ENCODE assay signal across 31 cellular contexts in the genomic region with DNA sequence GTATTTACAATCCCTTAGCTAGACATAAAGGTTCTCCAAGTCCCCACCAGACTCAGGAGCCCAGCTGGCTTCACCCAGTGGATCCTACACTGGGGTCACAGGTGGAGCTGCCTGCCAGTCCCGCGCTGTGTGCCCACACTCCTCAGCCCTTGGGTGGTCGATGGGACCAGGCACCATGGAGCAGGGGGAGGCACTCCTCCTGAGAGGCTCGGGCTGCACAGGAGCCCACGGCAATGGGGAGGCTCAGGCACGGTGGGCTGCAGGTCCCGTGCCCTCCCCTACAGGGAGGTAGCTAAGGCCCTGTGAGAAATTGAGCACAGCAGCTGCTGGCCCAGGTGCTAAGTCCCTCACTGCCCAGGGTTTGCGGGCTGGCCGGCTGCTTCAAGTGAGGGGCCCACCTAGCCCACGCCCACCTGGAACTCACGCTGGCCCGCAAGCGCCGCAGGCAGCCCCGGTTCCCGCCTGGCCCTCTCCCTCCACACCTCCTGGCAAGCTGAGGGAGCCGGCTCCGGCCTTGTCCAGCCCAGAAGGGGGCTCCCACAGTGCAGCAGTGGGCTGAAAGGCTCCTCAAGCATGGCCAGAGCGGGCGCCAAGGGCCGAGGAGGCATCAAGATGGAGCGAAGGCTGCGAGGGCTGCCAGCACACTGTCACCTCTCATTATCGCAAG.
"Had no signal": no experiment of that assay in that cellular context is flagged by ENCODE, and none has a peak within 500 bp of the region (broad histone marks: within the 10 kb centered on the region; RNA-seq: fewer than 3 reads in every experiment).

No MANE protein-coding gene starts in this region.

- ATAC-seq: activated CD4-positive, alpha-beta T cell treated with anti-CD3 and anti-CD28 coated beads for 36 hours; activated CD8-positive, alpha-beta memory T cell treated with anti-CD3 and anti-CD28 coated beads, Interleukin-2, amount 10 ng/mL, durations not matched to agents 7 days and 5 days; activated CD8-positive, alpha-beta T cell treated with anti-CD3 and anti-CD28 coated beads, Interleukin-2, amount 10 ng/mL, durations not matched to agents 7 days and 5 days; activated naive CD8-positive, alpha-beta T cell treated with anti-CD3 and anti-CD28 coated beads, Interleukin-2, amount 50 U/mL, for 24 hours; body of pancreas; gastroesophageal sphincter; T-helper 17 cell had no signal

- H3K9me3 ChIP-seq: body of pancreas, colonic mucosa had no signal

- DNase-seq: activated CD4-positive, alpha-beta memory T cell treated with anti-CD3 and anti-CD28 coated beads for 36 hours; activated CD4-positive, alpha-beta T cell treated with anti-CD3 and anti-CD28 coated beads for 36 hours; activated CD4-positive, alpha-beta T cell treated with anti-CD3 and anti-CD28 coated beads, Interleukin-2, amount 10 ng/mL, durations not matched to agents 24 days and 14 days; activated CD4-positive, CD25-positive, alpha-beta regulatory T cell; activated CD4-positive, CD25-positive, alpha-beta regulatory T cell treated with anti-CD3 and anti-CD28 coated beads, Interleukin-2, amount 50 U/mL, for 72 hours; activated CD8-positive, alpha-beta memory T cell treated with anti-CD3 and anti-CD28 coated beads, Interleukin-2, amount 10 ng/mL, durations not matched to agents 7 days and 5 days; activated CD8-positive, alpha-beta memory T cell treated with anti-CD3 and anti-CD28 coated beads, Interleukin-2, amount 50 U/mL, for 4 hours; activated CD8-positive, alpha-beta T cell treated with anti-CD3 and anti-CD28 coated beads, Interleukin-2, amount 10 ng/mL, durations not matched to agents 7 days and 5 days; activated effector memory CD4-positive, alpha-beta T cell treated with anti-CD3 and anti-CD28 coated beads, Interleukin-2, amount 50 U/mL, for 16 hours; activated naive CD4-positive, alpha-beta T cell; activated naive CD8-positive, alpha-beta T cell treated with anti-CD3 and anti-CD28 coated beads for 36 hours; activated naive CD8-positive, alpha-beta T cell treated with anti-CD3 and anti-CD28 coated beads, Interleukin-2, amount 50 U/mL, for 24 hours; activated T-cell treated with anti-CD3 and anti-CD28 coated beads, Interleukin-2, amount 50 U/mL, for 1 hour; activated T-cell treated with anti-CD3 and anti-CD28 coated beads, Interleukin-2, amount 50 U/mL, for 48 hours; adrenal gland; amygdala; body of pancreas; caudate nucleus; colonic mucosa; effector CD8-positive, alpha-beta T cell; esophagus squamous epithelium; foreskin melanocyte; T-helper 1 cell; T-helper 17 cell; T1000 had no signal

- H3K4me3 ChIP-seq: adrenal gland, body of pancreas, colonic mucosa, esophagus squamous epithelium, gastroesophageal sphincter had no signal

- H3K4me1 Mint-ChIP-seq: activated CD4-positive, alpha-beta T cell treated with anti-CD3 and anti-CD28 coated beads for 36 hours; activated CD4-positive, alpha-beta T cell treated with anti-CD3 and anti-CD28 coated beads, Interleukin-2, amount 10 ng/mL, durations not matched to agents 24 days and 14 days; activated CD8-positive, alpha-beta memory T cell treated with anti-CD3 and anti-CD28 coated beads, Interleukin-2, amount 10 ng/mL, durations not matched to agents 7 days and 5 days; activated naive CD4-positive, alpha-beta T cell treated with anti-CD3 and anti-CD28 coated beads, Interleukin-2, amount 50 U/mL, for 24 hours; activated naive CD8-positive, alpha-beta T cell treated with anti-CD3 and anti-CD28 coated beads for 36 hours; activated naive CD8-positive, alpha-beta T cell treated with anti-CD3 and anti-CD28 coated beads, Interleukin-2, amount 50 U/mL, for 24 hours; T-helper 17 cell had no signal

- H3K36me3 Mint-ChIP-seq: activated CD4-positive, alpha-beta memory T cell treated with anti-CD3 and anti-CD28 coated beads for 36 hours; activated CD8-positive, alpha-beta memory T cell treated with anti-CD3 and anti-CD28 coated beads, Interleukin-2, amount 10 ng/mL, durations not matched to agents 7 days and 5 days; activated naive CD4-positive, alpha-beta T cell treated with anti-CD3 and anti-CD28 coated beads, Interleukin-2, amount 50 U/mL, for 24 hours had no signal

- H3K4me3 Mint-ChIP-seq: activated CD4-positive, alpha-beta memory T cell treated with anti-CD3 and anti-CD28 coated beads for 36 hours; activated CD4-positive, alpha-beta T cell treated with anti-CD3 and anti-CD28 coated beads for 36 hours; activated CD4-positive, alpha-beta T cell treated with anti-CD3 and anti-CD28 coated beads, Interleukin-2, amount 10 ng/mL, durations not matched to agents 24 days and 14 days; activated CD8-positive, alpha-beta memory T cell treated with anti-CD3 and anti-CD28 coated beads, Interleukin-2, amount 10 ng/mL, durations not matched to agents 7 days and 5 days; activated CD8-positive, alpha-beta T cell treated with anti-CD3 and anti-CD28 coated beads, Interleukin-2, amount 10 ng/mL, durations not matched to agents 7 days and 5 days; activated naive CD4-positive, alpha-beta T cell treated with anti-CD3 and anti-CD28 coated beads, Interleukin-2, amount 50 U/mL, for 24 hours; activated naive CD8-positive, alpha-beta T cell treated with anti-CD3 and anti-CD28 coated beads for 36 hours; activated naive CD8-positive, alpha-beta T cell treated with anti-CD3 and anti-CD28 coated beads, Interleukin-2, amount 50 U/mL, for 24 hours; activated T-helper 1 cell treated with anti-CD3 and anti-CD28 coated beads, Interleukin-12 subunit alpha, Interleukin-12 subunit beta, Interleukin-2, Interleukin-4 antibody, amounts not matched to agents 30 ng/mL and 10 ng/mL and 1 ng/mL, durations not matched to agents 14 hours and 24 hours and 36 hours; T-helper 17 cell; T-helper 2 cell treated with Interferon-gamma antibody and Interleukin-4, amounts not matched to agents 5 μg/mL and 100 μg/mL, for 36 hours had no signal

- H3K27me3 Mint-ChIP-seq: activated CD4-positive, alpha-beta T cell treated with anti-CD3 and anti-CD28 coated beads, Interleukin-2, amount 10 ng/mL, durations not matched to agents 24 days and 14 days; activated naive CD4-positive, alpha-beta T cell treated with anti-CD3 and anti-CD28 coated beads, Interleukin-2, amount 50 U/mL, for 24 hours; activated naive CD8-positive, alpha-beta T cell treated with anti-CD3 and anti-CD28 coated beads for 36 hours; activated naive CD8-positive, alpha-beta T cell treated with anti-CD3 and anti-CD28 coated beads, Interleukin-2, amount 50 U/mL, for 24 hours; T-helper 17 cell had no signal

- H3K27ac Mint-ChIP-seq: activated CD4-positive, alpha-beta memory T cell treated with anti-CD3 and anti-CD28 coated beads for 36 hours; activated CD4-positive, alpha-beta T cell treated with anti-CD3 and anti-CD28 coated beads for 36 hours; activated CD4-positive, alpha-beta T cell treated with anti-CD3 and anti-CD28 coated beads, Interleukin-2, amount 10 ng/mL, durations not matched to agents 24 days and 14 days; activated CD8-positive, alpha-beta memory T cell treated with anti-CD3 and anti-CD28 coated beads, Interleukin-2, amount 10 ng/mL, durations not matched to agents 7 days and 5 days; activated CD8-positive, alpha-beta T cell treated with anti-CD3 and anti-CD28 coated beads, Interleukin-2, amount 10 ng/mL, durations not matched to agents 7 days and 5 days; activated naive CD4-positive, alpha-beta T cell treated with anti-CD3 and anti-CD28 coated beads, Interleukin-2, amount 50 U/mL, for 24 hours; activated naive CD8-positive, alpha-beta T cell treated with anti-CD3 and anti-CD28 coated beads for 36 hours; activated naive CD8-positive, alpha-beta T cell treated with anti-CD3 and anti-CD28 coated beads, Interleukin-2, amount 50 U/mL, for 24 hours; activated T-helper 1 cell treated with anti-CD3 and anti-CD28 coated beads, Interleukin-12 subunit alpha, Interleukin-12 subunit beta, Interleukin-2, Interleukin-4 antibody, amounts not matched to agents 30 ng/mL and 10 ng/mL and 1 ng/mL, durations not matched to agents 14 hours and 24 hours and 36 hours; activated T-helper 2 cell treated with anti-CD3 and anti-CD28 coated beads, Interferon-gamma antibody, Interleukin-2, Interleukin-4, amounts not matched to agents 10 μg/mL and 5 μg/mL and 100 μg/mL, durations not matched to agents 14 hours and 24 hours and 36 hours; T-helper 17 cell; T-helper 2 cell treated with Interferon-gamma antibody and Interleukin-4, amounts not matched to agents 5 μg/mL and 100 μg/mL, for 36 hours had no signal

- H3K27ac ChIP-seq: adrenal gland, body of pancreas, colonic mucosa, epithelial cell of prostate, esophagus squamous epithelium, gastroesophageal sphincter had no signal

- H3K9me3 Mint-ChIP-seq: activated naive CD4-positive, alpha-beta T cell treated with anti-CD3 and anti-CD28 coated beads, Interleukin-2, amount 50 U/mL, for 24 hours had no signal

- H3K27me3 ChIP-seq: adrenal gland, body of pancreas, colonic mucosa, esophagus squamous epithelium, gastroesophageal sphincter had no signal

- H3K4me1 ChIP-seq: adrenal gland, body of pancreas, colonic mucosa, esophagus squamous epithelium, gastroesophageal sphincter had no signal

- H3K36me3 ChIP-seq: adrenal gland, colonic mucosa had no signal
